In genomic region chr7:100053201-100053600, GRCh38 we compare ENCODE assay signal across 8 cellular contexts. TPM values are rescaled to one million over a fixed set of nuclear protein-coding genes. Genes with fewer than 3 reads are reported as not detected.
DNase-seq lines count a peak whose midpoint lies in the region; ATAC-seq, FAIRE-seq and TF ChIP-seq lines count a peak whose summit lies in the region.

No MANE protein-coding gene starts in this region.

- peaks cover 15% of the 10 kb centered on the region for H3K4me1 Mint-ChIP-seq in mesothelial cell of epicardium

- H3K27me3 ChIP-seq in osteoblast (ENCODE audit: insufficient read depth, low read length) = no peaks in the 10 kb centered on the region

- DNase-seq in ELF-1 (ENCODE audit: low read depth, low spot score) (peak; percentile 32), NCI-H1436 treated with DMSO at 0.1 percent for 48 hours (lab: John Stamatoyannopoulos, UW) (peak; percentile 70), SKM-1 treated with dmso at 0.1 percent for 144 hours (lab: John Stamatoyannopoulos, UW; ENCODE audit: unreplicated experiment) (peak; percentile 8), osteoblast (ENCODE audit: insufficient read length, low spot score, missing footprints) (peak; percentile 93), mesothelial cell of epicardium (ENCODE audit: low spot score in 2 of 2, unreplicated experiment in 2 of 2) (no peak)

- FAIRE-seq in A204.1 (lab: Jason Lieb, UNC) = peak; percentile 65

- no peaks in the 10 kb centered on the region for H3K9me3 ChIP-seq in osteoblast (ENCODE audit: low read depth, low read length)

- no peak overlapping the region for H2AFZ ChIP-seq in osteoblast (ENCODE audit: low read length)

- H3K27ac ChIP-seq in osteoblast (ENCODE audit: low read depth, low read length) = no peak overlapping the region

- no peak overlapping the region for H3K4me3 ChIP-seq in osteoblast (ENCODE audit: insufficient read depth, low read length)

- ATAC-seq in esophagus mucosa = peak; percentile 82
- ATAC-seq in GM21529 (IDR thresholded peaks at IDR 0.05; ENCODE audit: unreplicated experiment) = no peak

- no peaks in the 10 kb centered on the region for H4K20me1 ChIP-seq in osteoblast (ENCODE audit: insufficient read depth, low read length)

- no peak overlapping the region for H3K4me2 ChIP-seq in osteoblast (ENCODE audit: insufficient read depth, low read length)

- H3K36me3 ChIP-seq in osteoblast (ENCODE audit: insufficient read depth, low read length) = peaks cover 15% of the 10 kb centered on the region

- no peaks in the 10 kb centered on the region for H3K27me3 Mint-ChIP-seq in mesothelial cell of epicardium (ENCODE audit: low read depth)

- H3K4me1 ChIP-seq in osteoblast (ENCODE audit: insufficient read depth, low read length) = peaks cover 11% of the 10 kb centered on the region

- TF ChIP-seq CTCF in osteoblast (IDR thresholded peaks at IDR 0.05; ENCODE audit: extremely low read depth, low read depth, low read length) = peak; percentile 37
- TF ChIP-seq CTCF in mesothelial cell of epicardium (IDR thresholded peaks at IDR 0.05; ENCODE audit: unreplicated experiment) = no peak

- H3K36me3 Mint-ChIP-seq in mesothelial cell of epicardium = peaks cover 8% of the 10 kb centered on the region

- H3K79me2 ChIP-seq in osteoblast (ENCODE audit: insufficient read depth, low read length) = peaks cover 28% of the 10 kb centered on the region

- H3K4me3 Mint-ChIP-seq in mesothelial cell of epicardium = no peak overlapping the region

- no peaks in the 10 kb centered on the region for H3K9me3 Mint-ChIP-seq in mesothelial cell of epicardium

- no peak overlapping the region for H3K27ac Mint-ChIP-seq in mesothelial cell of epicardium

RNA-seq across cellular contexts. Expression of gene ZSCAN21, which starts 3.6 kb away (rescaled TPM):
- total RNA-seq in esophagus mucosa (3.7 TPM), osteoblast (9.8 and 10.9 TPM in 2 replicates), mesothelial cell of epicardium (17.0 to 17.6 TPM (median 17.4 TPM) in 3 replicates)

RNA-seq across cellular contexts. Expression of gene ZNF3, which starts 28.3 kb away (rescaled TPM):
- 12.4 TPM for total RNA-seq in esophagus mucosa
- 30.4 and 33.9 TPM in 2 replicates for total RNA-seq in osteoblast
- 78.6 to 85.9 TPM (median 81.1 TPM) in 3 replicates for total RNA-seq in mesothelial cell of epicardium

RNA-seq across cellular contexts. Expression of gene COPS6, which starts 35.6 kb away (rescaled TPM):
- total RNA-seq in esophagus mucosa (95.0 TPM), osteoblast (42.4 and 45.6 TPM in 2 replicates), mesothelial cell of epicardium (96.4 to 103 TPM (median 97.7 TPM) in 3 replicates)

RNA-seq across cellular contexts. Expression of gene ZKSCAN1, which starts 37.8 kb away (rescaled TPM):
- total RNA-seq in esophagus mucosa (62.4 TPM), osteoblast (46.0 and 46.3 TPM in 2 replicates), mesothelial cell of epicardium (143 to 149 TPM (median 143 TPM) in 3 replicates)

RNA-seq across cellular contexts. Expression of gene MCM7, which starts 48.0 kb away (rescaled TPM):
- total RNA-seq in esophagus mucosa (53.0 TPM), osteoblast (28.6 and 31.2 TPM in 2 replicates), mesothelial cell of epicardium (170 to 172 TPM (median 171 TPM) in 3 replicates)

Comparison
In these comparisons a context has a peak if more than half of its experiments do, and no peak if none do; other contexts are left out.
1. DNase-seq: peak in ELF-1 (single experiment), NCI-H1436 treated with DMSO at 0.1 percent for 48 hours (single experiment), SKM-1 treated with dmso at 0.1 percent for 144 hours (single experiment) and osteoblast (single experiment); none in mesothelial cell of epicardium (0 of 2).